In the genomic region with DNA sequence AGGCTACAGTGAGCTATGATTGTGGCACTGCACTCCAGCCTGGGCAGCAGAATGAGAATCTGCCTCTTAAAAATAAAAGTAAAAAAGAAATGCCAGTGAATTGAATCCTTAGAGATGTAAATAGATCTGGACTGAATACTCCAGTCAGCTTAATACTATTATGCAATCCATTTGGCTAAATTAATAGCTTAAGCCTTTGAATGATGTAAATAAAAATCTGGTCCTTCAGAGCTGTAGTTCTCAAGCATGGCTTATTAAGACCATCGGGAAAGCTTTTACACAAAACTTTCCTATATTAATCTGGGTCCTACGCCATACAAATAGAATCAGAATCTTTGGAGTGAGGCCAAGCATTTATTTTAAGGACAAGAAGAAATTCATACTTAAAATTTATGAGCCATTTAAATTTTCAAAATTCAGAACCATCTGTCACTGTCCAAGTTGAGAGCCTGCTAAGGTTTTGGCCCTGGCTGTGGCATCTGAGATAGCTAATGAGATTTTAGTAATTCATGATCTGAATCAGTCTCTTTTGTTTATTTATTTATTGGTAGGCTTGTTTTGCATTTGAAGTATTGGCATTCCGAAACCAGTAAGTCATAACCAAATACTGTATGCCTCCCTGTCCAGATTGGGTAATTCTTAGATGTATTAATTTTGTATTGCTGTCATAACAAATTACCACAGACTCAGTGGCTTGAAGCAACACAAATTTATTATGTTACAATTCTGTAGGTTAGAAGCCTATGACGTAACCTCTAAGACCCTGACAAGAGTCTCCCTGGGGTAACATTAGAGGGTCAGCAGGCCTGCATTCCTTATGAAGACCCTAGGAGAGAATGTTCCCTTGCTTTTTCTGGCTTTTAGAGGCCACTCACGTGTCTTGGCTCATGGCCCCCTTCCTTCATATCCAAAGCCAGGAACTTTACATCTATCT, we compare ENCODE assay signal across 1 cellular context.
TF ChIP-seq lines count a peak whose summit lies in the region.

No MANE protein-coding gene starts in this region.

TF ChIP-seq in GM23338, 12 proteins besides CTCF, POLR2A, EP300 and RAD21 (continued from another document):
- TF ChIP-seq, protein P1, sequence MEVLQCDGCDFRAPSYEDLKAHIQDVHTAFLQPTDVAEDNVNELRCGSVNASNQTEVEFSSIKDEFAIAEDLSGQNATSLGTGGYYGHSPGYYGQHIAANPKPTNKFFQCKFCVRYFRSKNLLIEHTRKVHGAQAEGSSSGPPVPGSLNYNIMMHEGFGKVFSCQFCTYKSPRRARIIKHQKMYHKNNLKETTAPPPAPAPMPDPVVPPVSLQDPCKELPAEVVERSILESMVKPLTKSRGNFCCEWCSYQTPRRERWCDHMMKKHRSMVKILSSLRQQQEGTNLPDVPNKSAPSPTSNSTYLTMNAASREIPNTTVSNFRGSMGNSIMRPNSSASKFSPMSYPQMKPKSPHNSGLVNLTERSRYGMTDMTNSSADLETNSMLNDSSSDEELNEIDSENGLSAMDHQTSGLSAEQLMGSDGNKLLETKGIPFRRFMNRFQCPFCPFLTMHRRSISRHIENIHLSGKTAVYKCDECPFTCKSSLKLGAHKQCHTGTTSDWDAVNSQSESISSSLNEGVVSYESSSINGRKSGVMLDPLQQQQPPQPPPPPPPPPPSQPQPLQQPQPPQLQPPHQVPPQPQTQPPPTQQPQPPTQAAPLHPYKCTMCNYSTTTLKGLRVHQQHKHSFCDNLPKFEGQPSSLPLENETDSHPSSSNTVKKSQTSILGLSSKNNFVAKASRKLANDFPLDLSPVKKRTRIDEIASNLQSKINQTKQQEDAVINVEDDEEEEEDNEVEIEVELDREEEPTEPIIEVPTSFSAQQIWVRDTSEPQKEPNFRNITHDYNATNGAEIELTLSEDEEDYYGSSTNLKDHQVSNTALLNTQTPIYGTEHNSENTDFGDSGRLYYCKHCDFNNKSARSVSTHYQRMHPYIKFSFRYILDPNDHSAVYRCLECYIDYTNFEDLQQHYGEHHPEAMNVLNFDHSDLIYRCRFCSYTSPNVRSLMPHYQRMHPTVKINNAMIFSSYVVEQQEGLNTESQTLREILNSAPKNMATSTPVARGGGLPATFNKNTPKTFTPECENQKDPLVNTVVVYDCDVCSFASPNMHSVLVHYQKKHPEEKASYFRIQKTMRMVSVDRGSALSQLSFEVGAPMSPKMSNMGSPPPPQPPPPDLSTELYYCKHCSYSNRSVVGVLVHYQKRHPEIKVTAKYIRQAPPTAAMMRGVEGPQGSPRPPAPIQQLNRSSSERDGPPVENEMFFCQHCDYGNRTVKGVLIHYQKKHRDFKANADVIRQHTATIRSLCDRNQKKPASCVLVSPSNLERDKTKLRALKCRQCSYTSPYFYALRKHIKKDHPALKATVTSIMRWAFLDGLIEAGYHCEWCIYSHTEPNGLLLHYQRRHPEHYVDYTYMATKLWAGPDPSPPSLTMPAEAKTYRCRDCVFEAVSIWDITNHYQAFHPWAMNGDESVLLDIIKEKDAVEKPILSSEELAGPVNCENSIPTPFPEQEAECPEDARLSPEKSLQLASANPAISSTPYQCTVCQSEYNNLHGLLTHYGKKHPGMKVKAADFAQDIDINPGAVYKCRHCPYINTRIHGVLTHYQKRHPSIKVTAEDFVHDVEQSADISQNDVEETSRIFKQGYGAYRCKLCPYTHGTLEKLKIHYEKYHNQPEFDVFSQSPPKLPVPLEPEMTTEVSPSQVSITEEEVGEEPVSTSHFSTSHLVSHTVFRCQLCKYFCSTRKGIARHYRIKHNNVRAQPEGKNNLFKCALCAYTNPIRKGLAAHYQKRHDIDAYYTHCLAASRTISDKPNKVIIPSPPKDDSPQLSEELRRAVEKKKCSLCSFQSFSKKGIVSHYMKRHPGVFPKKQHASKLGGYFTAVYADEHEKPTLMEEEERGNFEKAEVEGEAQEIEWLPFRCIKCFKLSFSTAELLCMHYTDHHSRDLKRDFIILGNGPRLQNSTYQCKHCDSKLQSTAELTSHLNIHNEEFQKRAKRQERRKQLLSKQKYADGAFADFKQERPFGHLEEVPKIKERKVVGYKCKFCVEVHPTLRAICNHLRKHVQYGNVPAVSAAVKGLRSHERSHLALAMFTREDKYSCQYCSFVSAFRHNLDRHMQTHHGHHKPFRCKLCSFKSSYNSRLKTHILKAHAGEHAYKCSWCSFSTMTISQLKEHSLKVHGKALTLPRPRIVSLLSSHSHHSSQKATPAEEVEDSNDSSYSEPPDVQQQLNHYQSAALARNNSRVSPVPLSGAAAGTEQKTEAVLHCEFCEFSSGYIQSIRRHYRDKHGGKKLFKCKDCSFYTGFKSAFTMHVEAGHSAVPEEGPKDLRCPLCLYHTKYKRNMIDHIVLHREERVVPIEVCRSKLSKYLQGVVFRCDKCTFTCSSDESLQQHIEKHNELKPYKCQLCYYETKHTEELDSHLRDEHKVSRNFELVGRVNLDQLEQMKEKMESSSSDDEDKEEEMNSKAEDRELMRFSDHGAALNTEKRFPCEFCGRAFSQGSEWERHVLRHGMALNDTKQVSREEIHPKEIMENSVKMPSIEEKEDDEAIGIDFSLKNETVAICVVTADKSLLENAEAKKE (CRISPR knock-in tag; IDR thresholded peaks at IDR 0.05): no peak
- TF ChIP-seq, protein P2, sequence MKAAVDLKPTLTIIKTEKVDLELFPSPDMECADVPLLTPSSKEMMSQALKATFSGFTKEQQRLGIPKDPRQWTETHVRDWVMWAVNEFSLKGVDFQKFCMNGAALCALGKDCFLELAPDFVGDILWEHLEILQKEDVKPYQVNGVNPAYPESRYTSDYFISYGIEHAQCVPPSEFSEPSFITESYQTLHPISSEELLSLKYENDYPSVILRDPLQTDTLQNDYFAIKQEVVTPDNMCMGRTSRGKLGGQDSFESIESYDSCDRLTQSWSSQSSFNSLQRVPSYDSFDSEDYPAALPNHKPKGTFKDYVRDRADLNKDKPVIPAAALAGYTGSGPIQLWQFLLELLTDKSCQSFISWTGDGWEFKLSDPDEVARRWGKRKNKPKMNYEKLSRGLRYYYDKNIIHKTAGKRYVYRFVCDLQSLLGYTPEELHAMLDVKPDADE (IDR thresholded peaks at IDR 0.05): no peak
- TF ChIP-seq STAT1 (IDR thresholded peaks at IDR 0.05; ENCODE audit: unreplicated experiment): no peak
- no peak for TF ChIP-seq NANOG (IDR thresholded peaks at IDR 0.05; ENCODE audit: borderline replicate concordance)
- TF ChIP-seq EZH2 (IDR thresholded peaks at IDR 0.05; ENCODE audit: low read depth, unreplicated experiment): no peak
